1 cellular context compared by ENCODE assay signal in the genomic region with DNA sequence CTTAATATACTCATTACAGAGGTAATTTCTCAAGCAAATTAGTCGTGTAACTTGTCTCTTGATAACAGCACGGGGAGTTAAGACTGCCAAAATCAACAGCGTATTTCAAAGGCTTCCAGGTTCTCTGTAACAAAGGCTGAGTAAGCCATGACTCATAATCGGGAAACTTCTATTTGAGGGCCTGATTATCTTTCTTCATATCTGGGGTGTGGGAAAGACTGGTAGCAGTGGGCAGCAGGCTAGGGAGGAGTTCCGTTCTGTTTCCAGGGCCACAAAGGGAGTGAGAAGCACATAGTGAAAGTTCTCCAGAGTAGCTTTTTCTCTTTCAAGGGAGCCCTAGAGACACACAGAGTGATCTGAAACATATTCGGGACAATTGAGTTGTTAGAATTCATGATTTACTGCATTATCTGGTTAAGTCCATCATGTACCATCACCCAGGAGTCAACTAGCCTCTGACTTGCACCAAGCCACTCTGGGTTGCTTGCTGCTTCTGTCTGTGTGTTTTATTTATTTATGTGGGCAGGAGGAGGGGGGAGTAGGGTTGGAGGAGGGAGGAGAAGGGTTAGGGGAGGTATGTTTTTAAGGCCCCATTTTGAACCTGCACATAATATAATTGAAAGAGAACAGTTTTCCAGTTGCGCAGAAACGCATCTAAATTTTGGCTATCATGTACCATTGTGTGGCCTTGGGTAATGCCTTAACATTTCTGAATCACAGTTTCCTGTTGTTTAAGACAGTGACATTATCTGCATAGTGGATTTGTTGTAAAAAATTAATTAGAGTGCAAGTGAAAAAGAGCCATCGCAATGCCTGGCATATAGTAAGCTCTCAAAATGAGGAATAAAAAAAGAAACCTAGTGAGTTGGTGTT.
A peak's percentile ranks its signal among the peaks of the same experiment; 100 is the strongest.
TF ChIP-seq lines count a peak whose summit lies in the region.

No MANE protein-coding gene starts in this region.

TF ChIP-seq in SK-N-SH, 30 proteins besides CTCF, POLR2A, EP300 and RAD21 (continued from another document):
- TF ChIP-seq, protein P1, sequence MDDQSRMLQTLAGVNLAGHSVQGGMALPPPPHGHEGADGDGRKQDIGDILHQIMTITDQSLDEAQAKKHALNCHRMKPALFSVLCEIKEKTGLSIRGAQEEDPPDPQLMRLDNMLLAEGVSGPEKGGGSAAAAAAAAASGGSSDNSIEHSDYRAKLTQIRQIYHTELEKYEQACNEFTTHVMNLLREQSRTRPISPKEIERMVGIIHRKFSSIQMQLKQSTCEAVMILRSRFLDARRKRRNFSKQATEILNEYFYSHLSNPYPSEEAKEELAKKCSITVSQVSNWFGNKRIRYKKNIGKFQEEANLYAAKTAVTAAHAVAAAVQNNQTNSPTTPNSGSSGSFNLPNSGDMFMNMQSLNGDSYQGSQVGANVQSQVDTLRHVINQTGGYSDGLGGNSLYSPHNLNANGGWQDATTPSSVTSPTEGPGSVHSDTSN (IDR thresholded peaks at IDR 0.05), result peak; percentile 85
- TF ChIP-seq, protein P2, sequence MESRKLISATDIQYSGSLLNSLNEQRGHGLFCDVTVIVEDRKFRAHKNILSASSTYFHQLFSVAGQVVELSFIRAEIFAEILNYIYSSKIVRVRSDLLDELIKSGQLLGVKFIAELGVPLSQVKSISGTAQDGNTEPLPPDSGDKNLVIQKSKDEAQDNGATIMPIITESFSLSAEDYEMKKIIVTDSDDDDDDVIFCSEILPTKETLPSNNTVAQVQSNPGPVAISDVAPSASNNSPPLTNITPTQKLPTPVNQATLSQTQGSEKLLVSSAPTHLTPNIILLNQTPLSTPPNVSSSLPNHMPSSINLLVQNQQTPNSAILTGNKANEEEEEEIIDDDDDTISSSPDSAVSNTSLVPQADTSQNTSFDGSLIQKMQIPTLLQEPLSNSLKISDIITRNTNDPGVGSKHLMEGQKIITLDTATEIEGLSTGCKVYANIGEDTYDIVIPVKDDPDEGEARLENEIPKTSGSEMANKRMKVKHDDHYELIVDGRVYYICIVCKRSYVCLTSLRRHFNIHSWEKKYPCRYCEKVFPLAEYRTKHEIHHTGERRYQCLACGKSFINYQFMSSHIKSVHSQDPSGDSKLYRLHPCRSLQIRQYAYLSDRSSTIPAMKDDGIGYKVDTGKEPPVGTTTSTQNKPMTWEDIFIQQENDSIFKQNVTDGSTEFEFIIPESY (IDR thresholded peaks at IDR 0.05; ENCODE audit: borderline replicate concordance, low read depth), result peak; percentile 83
- TF ChIP-seq GABPA (IDR thresholded peaks at IDR 0.05; ENCODE audit: low read depth) (0 out of 2 replicates have a peak, but pooled peaks have one; percentile 32), FOXM1 (IDR thresholded peaks at IDR 0.05; ENCODE audit: low read depth) (peak; percentile 78), ELF1 (IDR thresholded peaks at IDR 0.05) (0 out of 2 replicates have a peak, but pooled peaks have one; percentile 33), TEAD4 (IDR thresholded peaks at IDR 0.05; ENCODE audit: borderline replicate concordance, insufficient read depth) (peak; percentile 90; the same call in 1 of the 2 replicates), POLR2AphosphoS5 (IDR thresholded peaks at IDR 0.05; ENCODE audit: low read depth, low read length) (peak; percentile 83), RFX5 (IDR thresholded peaks at IDR 0.05; ENCODE audit: low read length) (no peak), SIN3A (IDR thresholded peaks at IDR 0.05; ENCODE audit: borderline replicate concordance, low read depth, low read length) (0 out of 2 replicates have a peak, but pooled peaks have one; percentile 52), CHD2 (IDR thresholded peaks at IDR 0.05; ENCODE audit: low read length, partially characterized antibody) (no peak), MXI1 (IDR thresholded peaks at IDR 0.05; ENCODE audit: low read depth, low read length) (no peak)
- TF ChIP-seq, protein P3, sequence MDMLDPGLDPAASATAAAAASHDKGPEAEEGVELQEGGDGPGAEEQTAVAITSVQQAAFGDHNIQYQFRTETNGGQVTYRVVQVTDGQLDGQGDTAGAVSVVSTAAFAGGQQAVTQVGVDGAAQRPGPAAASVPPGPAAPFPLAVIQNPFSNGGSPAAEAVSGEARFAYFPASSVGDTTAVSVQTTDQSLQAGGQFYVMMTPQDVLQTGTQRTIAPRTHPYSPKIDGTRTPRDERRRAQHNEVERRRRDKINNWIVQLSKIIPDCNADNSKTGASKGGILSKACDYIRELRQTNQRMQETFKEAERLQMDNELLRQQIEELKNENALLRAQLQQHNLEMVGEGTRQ (IDR thresholded peaks at IDR 0.05; ENCODE audit: borderline replicate concordance, low read depth, low read length), result no peak
